Comparison of ENCODE assay signal across 9 cellular contexts in genomic region chr10:79244068-79244442, GRCh38.
DNase-seq lines count a peak whose midpoint lies in the region; ATAC-seq and TF ChIP-seq lines count a peak whose summit lies in the region.
"Had no signal": no experiment of that assay in that cellular context is flagged by ENCODE, and none has a peak within 500 bp of the region (broad histone marks: within the 10 kb centered on the region; RNA-seq: fewer than 3 reads in every experiment).

No MANE protein-coding gene starts in this region.

- H3K9me3 Mint-ChIP-seq in activated T-helper 2 cell treated with anti-CD3 and anti-CD28 coated beads, Interferon-gamma antibody, Interleukin-2, Interleukin-4, amounts not matched to agents 10 μg/mL and 5 μg/mL and 100 μg/mL, durations not matched to agents 14 hours and 24 hours and 36 hours: no peaks in the 10 kb centered on the region

- H3K9me3 ChIP-seq in A673 (ENCODE audit: low read depth, low read length, poor library complexity, severe bottlenecking) (no peaks in the 10 kb centered on the region), mesodermal cell (ENCODE audit: control insufficient read depth, low read length) (no peaks in the 10 kb centered on the region)

- H3K27ac Mint-ChIP-seq in activated T-helper 2 cell treated with anti-CD3 and anti-CD28 coated beads, Interferon-gamma antibody, Interleukin-2, Interleukin-4, amounts not matched to agents 10 μg/mL and 5 μg/mL and 100 μg/mL, durations not matched to agents 14 hours and 24 hours and 36 hours: peak overlapping the region; percentile 95

- H3K4me3 ChIP-seq in A673 (ENCODE audit: low read depth, low read length, poor library complexity, severe bottlenecking): peak overlapping the region; percentile 64
- peak overlapping the region; percentile 30 for H3K4me3 ChIP-seq in mesodermal cell (ENCODE audit: extremely low read depth, insufficient read depth, low read length, poor library complexity, severe bottlenecking)

- no peaks in the 10 kb centered on the region for H3K27me3 Mint-ChIP-seq in activated T-helper 2 cell treated with anti-CD3 and anti-CD28 coated beads, Interferon-gamma antibody, Interleukin-2, Interleukin-4, amounts not matched to agents 10 μg/mL and 5 μg/mL and 100 μg/mL, durations not matched to agents 14 hours and 24 hours and 36 hours (ENCODE audit: low read depth)

- H3K36me3 Mint-ChIP-seq in activated T-helper 2 cell treated with anti-CD3 and anti-CD28 coated beads, Interferon-gamma antibody, Interleukin-2, Interleukin-4, amounts not matched to agents 10 μg/mL and 5 μg/mL and 100 μg/mL, durations not matched to agents 14 hours and 24 hours and 36 hours (ENCODE audit: low read depth): peaks cover 33% of the 10 kb centered on the region

- no peaks in the 10 kb centered on the region for H3K27me3 ChIP-seq in A673 (replicated peaks; ENCODE audit: insufficient read depth, low read depth, low read length, poor library complexity)

- no peak for DNase-seq in A673 (ENCODE audit: low spot score)
- DNase-seq in activated T-helper 2 cell treated with anti-CD3 and anti-CD28 coated beads, Interferon-gamma antibody, Interleukin-2, Interleukin-4, amounts not matched to agents 10 μg/mL and 5 μg/mL and 100 μg/mL, durations not matched to agents 14 hours and 24 hours and 36 hours (ENCODE audit: low spot score): no peak
- no peak for DNase-seq in NCI-H446 (lab: John Stamatoyannopoulos, UW)
- no peak for DNase-seq in AG08396 (ENCODE audit: low spot score)
- no peak for DNase-seq in activated CD4-positive, alpha-beta T cell treated with anti-CD3 and anti-CD28 coated beads for 4 hours
- DNase-seq in iPS-NIHi11 (ENCODE audit: low spot score): no peak

- H3K36me3 ChIP-seq in A673 (ENCODE audit: insufficient read depth, low read length, poor library complexity, severe bottlenecking) (no peaks in the 10 kb centered on the region), mesodermal cell (ENCODE audit: control insufficient read depth, insufficient read depth, low read length) (peaks cover 25% of the 10 kb centered on the region)

- H3K4me1 ChIP-seq in A673 (ENCODE audit: insufficient read depth, low read length, poor library complexity, severe bottlenecking): peaks cover 46% of the 10 kb centered on the region
- peaks cover 62% of the 10 kb centered on the region for H3K4me1 ChIP-seq in mesodermal cell (ENCODE audit: control insufficient read depth, insufficient read depth, low read length, poor library complexity, severe bottlenecking)

- no TSS peak for BruUV-seq in A673 (replicated peaks; lab: Mats Ljungman, UMichigan)

- H3K4me3 Mint-ChIP-seq in activated T-helper 2 cell treated with anti-CD3 and anti-CD28 coated beads, Interferon-gamma antibody, Interleukin-2, Interleukin-4, amounts not matched to agents 10 μg/mL and 5 μg/mL and 100 μg/mL, durations not matched to agents 14 hours and 24 hours and 36 hours (ENCODE audit: low read depth): peak overlapping the region; percentile 94

- TF ChIP-seq CTCF in A673 (conservative IDR thresholded peaks at IDR 0.05; ENCODE audit: low read depth, low read length): no peak

- 74 to 77% methylated on average over 8 to 9 of the region's 10 CpGs for WGBS in mesodermal cell (ENCODE audit: insufficient coverage in 2 of 2), 2 experiments

- peak; percentile 0 for ATAC-seq in GM21576 (IDR thresholded peaks at IDR 0.05; ENCODE audit: unreplicated experiment)
- ATAC-seq: Panc1 had no signal

- intact Hi-C loops in A673 (cut with micrococcal nuclease; ENCODE audit: unreplicated experiment): no loop called here
- intact Hi-C loops in activated T-helper 2 cell treated with anti-CD3 and anti-CD28 coated beads, Interferon-gamma antibody, Interleukin-2, Interleukin-4, amounts not matched to agents 10 μg/mL and 5 μg/mL and 100 μg/mL, durations not matched to agents 14 hours and 24 hours and 36 hours (cut with micrococcal nuclease): loop anchor here (5.0 kb wide), 3 partner anchors 88 to 1197 kb away; partner anchors contain the start of gene PPIF

- H3K4me1 Mint-ChIP-seq in activated T-helper 2 cell treated with anti-CD3 and anti-CD28 coated beads, Interferon-gamma antibody, Interleukin-2, Interleukin-4, amounts not matched to agents 10 μg/mL and 5 μg/mL and 100 μg/mL, durations not matched to agents 14 hours and 24 hours and 36 hours (ENCODE audit: low read depth): peaks cover 68% of the 10 kb centered on the region

- POLR2A ChIA-PET in A673 (lab: Charles Lee; ENCODE audit: low non-redundant PET): no interaction called here

- CTCF ChIA-PET in A673 (lab: Charles Lee): no interaction called here

- peak overlapping the region; percentile 73 for H3K27ac ChIP-seq in A673 (ENCODE audit: low read depth, low read length, poor library complexity, severe bottlenecking)
- H3K27ac ChIP-seq in mesodermal cell (ENCODE audit: low read depth, low read length, severe bottlenecking): no peak overlapping the region
